In genomic region chr1:91777630-91778300, GRCh38 we compare ENCODE assay signal across 2 cellular contexts.
TF ChIP-seq lines count a peak whose summit lies in the region.

No MANE protein-coding gene starts in this region.

TF ChIP-seq in liver, 16 proteins besides CTCF, POLR2A, EP300 and RAD21 (continued from another document):
- TF ChIP-seq REST (IDR thresholded peaks at IDR 0.05), result peak; percentile 89
- no peak for TF ChIP-seq ZBTB33 (IDR thresholded peaks at IDR 0.05)
- TF ChIP-seq HNF4A (conservative IDR thresholded peaks at IDR 0.05), result peak; percentile 12 to 66
- TF ChIP-seq YY1 (IDR thresholded peaks at IDR 0.05), result no peak

TF ChIP-seq in HepG2, 621 proteins besides CTCF, POLR2A, EP300 and RAD21 (continued from another document):
- no peak for TF ChIP-seq THAP9 (CRISPR knock-in tag; IDR thresholded peaks at IDR 0.05; ENCODE audit: borderline replicate concordance)
